2 cellular contexts compared by ENCODE assay signal in the genomic region with DNA sequence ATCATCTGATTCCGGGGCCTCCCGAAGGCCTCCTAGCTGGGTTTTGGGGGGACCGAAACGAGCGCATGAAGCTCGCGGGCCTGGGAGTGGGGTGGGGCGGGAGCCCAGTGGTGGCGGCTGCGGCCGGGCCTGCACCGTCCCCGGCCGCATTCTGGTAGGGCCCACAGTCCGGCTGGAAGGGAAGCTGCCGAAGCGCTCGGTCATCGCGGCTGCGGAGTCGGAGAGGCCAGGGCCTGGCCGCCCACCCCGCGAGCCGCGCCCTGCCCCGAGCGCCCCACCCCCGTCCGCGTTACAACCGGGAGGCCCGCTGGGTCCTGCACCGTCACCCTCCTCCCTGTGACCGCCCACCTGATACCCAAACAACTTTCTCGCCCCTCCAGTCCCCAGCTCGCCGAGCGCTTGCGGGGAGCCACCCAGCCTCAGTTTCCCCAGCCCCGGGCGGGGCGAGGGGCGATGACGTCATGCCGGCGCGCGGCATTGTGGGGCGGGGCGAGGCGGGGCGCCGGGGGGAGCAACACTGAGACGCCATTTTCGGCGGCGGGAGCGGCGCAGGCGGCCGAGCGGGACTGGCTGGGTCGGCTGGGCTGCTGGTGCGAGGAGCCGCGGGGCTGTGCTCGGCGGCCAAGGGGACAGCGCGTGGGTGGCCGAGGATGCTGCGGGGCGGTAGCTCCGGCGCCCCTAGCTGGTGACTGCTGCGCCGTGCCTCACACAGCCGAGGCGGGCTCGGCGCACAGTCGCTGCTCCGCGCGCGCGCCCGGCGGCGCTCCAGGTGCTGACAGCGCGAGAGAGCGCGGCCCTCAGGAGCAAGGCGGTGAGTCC.
A peak's percentile ranks its signal among the peaks of the same experiment; 100 is the strongest.
TF ChIP-seq lines count a peak whose summit lies in the region.

KLC1 (plus strand) TSS at position 528 of the 819 bp plus-strand sequence. CDS start 25,354 bp downstream, outside the sequence.

TF ChIP-seq in HEK293, 187 proteins besides CTCF, POLR2A, EP300 and RAD21 (continued from another document and continues in another):
- TF ChIP-seq, protein P1, sequence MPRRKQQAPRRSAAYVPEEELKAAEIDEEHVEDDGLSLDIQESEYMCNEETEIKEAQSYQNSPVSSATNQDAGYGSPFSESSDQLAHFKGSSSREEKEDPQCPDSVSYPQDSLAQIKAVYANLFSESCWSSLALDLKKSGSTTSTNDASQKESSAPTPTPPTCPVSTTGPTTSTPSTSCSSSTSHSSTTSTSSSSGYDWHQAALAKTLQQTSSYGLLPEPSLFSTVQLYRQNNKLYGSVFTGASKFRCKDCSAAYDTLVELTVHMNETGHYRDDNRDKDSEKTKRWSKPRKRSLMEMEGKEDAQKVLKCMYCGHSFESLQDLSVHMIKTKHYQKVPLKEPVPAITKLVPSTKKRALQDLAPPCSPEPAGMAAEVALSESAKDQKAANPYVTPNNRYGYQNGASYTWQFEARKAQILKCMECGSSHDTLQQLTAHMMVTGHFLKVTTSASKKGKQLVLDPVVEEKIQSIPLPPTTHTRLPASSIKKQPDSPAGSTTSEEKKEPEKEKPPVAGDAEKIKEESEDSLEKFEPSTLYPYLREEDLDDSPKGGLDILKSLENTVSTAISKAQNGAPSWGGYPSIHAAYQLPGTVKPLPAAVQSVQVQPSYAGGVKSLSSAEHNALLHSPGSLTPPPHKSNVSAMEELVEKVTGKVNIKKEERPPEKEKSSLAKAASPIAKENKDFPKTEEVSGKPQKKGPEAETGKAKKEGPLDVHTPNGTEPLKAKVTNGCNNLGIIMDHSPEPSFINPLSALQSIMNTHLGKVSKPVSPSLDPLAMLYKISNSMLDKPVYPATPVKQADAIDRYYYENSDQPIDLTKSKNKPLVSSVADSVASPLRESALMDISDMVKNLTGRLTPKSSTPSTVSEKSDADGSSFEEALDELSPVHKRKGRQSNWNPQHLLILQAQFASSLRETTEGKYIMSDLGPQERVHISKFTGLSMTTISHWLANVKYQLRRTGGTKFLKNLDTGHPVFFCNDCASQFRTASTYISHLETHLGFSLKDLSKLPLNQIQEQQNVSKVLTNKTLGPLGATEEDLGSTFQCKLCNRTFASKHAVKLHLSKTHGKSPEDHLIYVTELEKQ (tag by site-specific recombination; IDR thresholded peaks at IDR 0.05; ENCODE audit: borderline replicate concordance): 0 out of 2 replicates have a peak, but pooled peaks have one; percentile 60
- TF ChIP-seq ZNF19 (tag by site-specific recombination; IDR thresholded peaks at IDR 0.05; ENCODE audit: low read depth): no peak
- TF ChIP-seq ZFHX2 (tag by site-specific recombination; conservative IDR thresholded peaks at IDR 0.05): peak; percentile 86
- peak; percentile 19; the same call in 1 of the 2 replicates for TF ChIP-seq SCRT2 (tag by site-specific recombination; IDR thresholded peaks at IDR 0.05)
- peak; percentile 62 for TF ChIP-seq ZNF423 (tag by site-specific recombination; IDR thresholded peaks at IDR 0.05)
- peak; percentile 65; the same call in 1 of the 2 replicates for TF ChIP-seq ZSCAN18 (tag by site-specific recombination; IDR thresholded peaks at IDR 0.05)
- no peak for TF ChIP-seq ZNF747 (tag by site-specific recombination; IDR thresholded peaks at IDR 0.05)
- TF ChIP-seq SP3 (tag by site-specific recombination; IDR thresholded peaks at IDR 0.05): peak; percentile 92
- TF ChIP-seq RBAK (tag by site-specific recombination; IDR thresholded peaks at IDR 0.05): no peak
- no peak for TF ChIP-seq ZNF433 (tag by site-specific recombination; IDR thresholded peaks at IDR 0.05; ENCODE audit: low read depth)
- TF ChIP-seq, protein P2, sequence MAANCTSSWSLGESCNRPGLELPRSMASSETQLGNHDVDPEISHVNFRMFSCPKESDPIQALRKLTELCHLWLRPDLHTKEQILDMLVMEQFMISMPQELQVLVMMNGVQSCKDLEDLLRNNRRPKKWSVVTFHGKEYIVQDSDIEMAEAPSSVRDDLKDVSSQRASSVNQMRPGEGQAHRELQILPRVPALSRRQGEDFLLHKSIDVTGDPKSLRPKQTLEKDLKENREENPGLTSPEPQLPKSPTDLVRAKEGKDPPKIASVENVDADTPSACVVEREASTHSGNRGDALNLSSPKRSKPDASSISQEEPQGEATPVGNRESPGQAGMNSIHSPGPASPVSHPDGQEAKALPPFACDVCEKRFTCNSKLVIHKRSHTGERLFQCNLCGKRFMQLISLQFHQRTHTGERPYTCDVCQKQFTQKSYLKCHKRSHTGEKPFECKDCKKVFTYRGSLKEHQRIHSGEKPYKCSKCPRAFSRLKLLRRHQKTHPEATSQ (tag by site-specific recombination; IDR thresholded peaks at IDR 0.05): peak; percentile 77; the same call in 1 of the 2 replicates
- peak; percentile 93 for TF ChIP-seq ZXDB (tag by site-specific recombination; IDR thresholded peaks at IDR 0.05)
- no peak for TF ChIP-seq ZNF555 (tag by site-specific recombination; conservative IDR thresholded peaks at IDR 0.05)
- TF ChIP-seq ZNF37A (tag by site-specific recombination; IDR thresholded peaks at IDR 0.05): peak; percentile 42; the same call in 1 of the 2 replicates
- peak; percentile 83 for TF ChIP-seq ZBTB26 (tag by site-specific recombination; optimal IDR thresholded peaks at IDR 0.05)
- TF ChIP-seq KLF1 (tag by site-specific recombination; IDR thresholded peaks at IDR 0.05): peak; percentile 97
- TF ChIP-seq ZNF776 (tag by site-specific recombination; IDR thresholded peaks at IDR 0.05; ENCODE audit: borderline replicate concordance): no peak
- TF ChIP-seq ZBTB21 (tag by site-specific recombination; IDR thresholded peaks at IDR 0.05): peak; percentile 96

TF ChIP-seq in WTC11, 78 proteins besides CTCF, POLR2A, EP300 and RAD21 (continued from another document and continues in another):
- TF ChIP-seq, protein P3, sequence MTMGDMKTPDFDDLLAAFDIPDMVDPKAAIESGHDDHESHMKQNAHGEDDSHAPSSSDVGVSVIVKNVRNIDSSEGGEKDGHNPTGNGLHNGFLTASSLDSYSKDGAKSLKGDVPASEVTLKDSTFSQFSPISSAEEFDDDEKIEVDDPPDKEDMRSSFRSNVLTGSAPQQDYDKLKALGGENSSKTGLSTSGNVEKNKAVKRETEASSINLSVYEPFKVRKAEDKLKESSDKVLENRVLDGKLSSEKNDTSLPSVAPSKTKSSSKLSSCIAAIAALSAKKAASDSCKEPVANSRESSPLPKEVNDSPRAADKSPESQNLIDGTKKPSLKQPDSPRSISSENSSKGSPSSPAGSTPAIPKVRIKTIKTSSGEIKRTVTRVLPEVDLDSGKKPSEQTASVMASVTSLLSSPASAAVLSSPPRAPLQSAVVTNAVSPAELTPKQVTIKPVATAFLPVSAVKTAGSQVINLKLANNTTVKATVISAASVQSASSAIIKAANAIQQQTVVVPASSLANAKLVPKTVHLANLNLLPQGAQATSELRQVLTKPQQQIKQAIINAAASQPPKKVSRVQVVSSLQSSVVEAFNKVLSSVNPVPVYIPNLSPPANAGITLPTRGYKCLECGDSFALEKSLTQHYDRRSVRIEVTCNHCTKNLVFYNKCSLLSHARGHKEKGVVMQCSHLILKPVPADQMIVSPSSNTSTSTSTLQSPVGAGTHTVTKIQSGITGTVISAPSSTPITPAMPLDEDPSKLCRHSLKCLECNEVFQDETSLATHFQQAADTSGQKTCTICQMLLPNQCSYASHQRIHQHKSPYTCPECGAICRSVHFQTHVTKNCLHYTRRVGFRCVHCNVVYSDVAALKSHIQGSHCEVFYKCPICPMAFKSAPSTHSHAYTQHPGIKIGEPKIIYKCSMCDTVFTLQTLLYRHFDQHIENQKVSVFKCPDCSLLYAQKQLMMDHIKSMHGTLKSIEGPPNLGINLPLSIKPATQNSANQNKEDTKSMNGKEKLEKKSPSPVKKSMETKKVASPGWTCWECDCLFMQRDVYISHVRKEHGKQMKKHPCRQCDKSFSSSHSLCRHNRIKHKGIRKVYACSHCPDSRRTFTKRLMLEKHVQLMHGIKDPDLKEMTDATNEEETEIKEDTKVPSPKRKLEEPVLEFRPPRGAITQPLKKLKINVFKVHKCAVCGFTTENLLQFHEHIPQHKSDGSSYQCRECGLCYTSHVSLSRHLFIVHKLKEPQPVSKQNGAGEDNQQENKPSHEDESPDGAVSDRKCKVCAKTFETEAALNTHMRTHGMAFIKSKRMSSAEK (CRISPR knock-in tag; IDR thresholded peaks at IDR 0.05; ENCODE audit: borderline replicate concordance): peak; percentile 93; the same call in 1 of the 2 replicates
- TF ChIP-seq NR1H2 (CRISPR knock-in tag; IDR thresholded peaks at IDR 0.05) (no peak), RORB (CRISPR knock-in tag; IDR thresholded peaks at IDR 0.05) (no peak), ZNF425 (CRISPR knock-in tag; conservative IDR thresholded peaks at IDR 0.05) (no peak), IRF2 (CRISPR knock-in tag; IDR thresholded peaks at IDR 0.05; ENCODE audit: borderline replicate concordance, low read depth) (no peak), MYBL2 (CRISPR knock-in tag; IDR thresholded peaks at IDR 0.05) (peak; percentile 49; the same call in 1 of the 2 replicates), KAT7 (CRISPR knock-in tag; IDR thresholded peaks at IDR 0.05; ENCODE audit: borderline replicate concordance) (0 out of 2 replicates have a peak, but pooled peaks have one; percentile 33), ATF1 (CRISPR knock-in tag; IDR thresholded peaks at IDR 0.05) (peak; percentile 23; the same call in 1 of the 2 replicates), ZNF396 (CRISPR knock-in tag; IDR thresholded peaks at IDR 0.05; ENCODE audit: borderline replicate concordance) (no peak), CREB1 (CRISPR knock-in tag; IDR thresholded peaks at IDR 0.05) (0 out of 2 replicates have a peak, but pooled peaks have one; percentile 19), AR (CRISPR knock-in tag; IDR thresholded peaks at IDR 0.05) (no peak), HMGA2 (CRISPR knock-in tag; IDR thresholded peaks at IDR 0.05) (no peak), ZNF138 (CRISPR knock-in tag; conservative IDR thresholded peaks at IDR 0.05) (no peak)
- TF ChIP-seq, protein P4, sequence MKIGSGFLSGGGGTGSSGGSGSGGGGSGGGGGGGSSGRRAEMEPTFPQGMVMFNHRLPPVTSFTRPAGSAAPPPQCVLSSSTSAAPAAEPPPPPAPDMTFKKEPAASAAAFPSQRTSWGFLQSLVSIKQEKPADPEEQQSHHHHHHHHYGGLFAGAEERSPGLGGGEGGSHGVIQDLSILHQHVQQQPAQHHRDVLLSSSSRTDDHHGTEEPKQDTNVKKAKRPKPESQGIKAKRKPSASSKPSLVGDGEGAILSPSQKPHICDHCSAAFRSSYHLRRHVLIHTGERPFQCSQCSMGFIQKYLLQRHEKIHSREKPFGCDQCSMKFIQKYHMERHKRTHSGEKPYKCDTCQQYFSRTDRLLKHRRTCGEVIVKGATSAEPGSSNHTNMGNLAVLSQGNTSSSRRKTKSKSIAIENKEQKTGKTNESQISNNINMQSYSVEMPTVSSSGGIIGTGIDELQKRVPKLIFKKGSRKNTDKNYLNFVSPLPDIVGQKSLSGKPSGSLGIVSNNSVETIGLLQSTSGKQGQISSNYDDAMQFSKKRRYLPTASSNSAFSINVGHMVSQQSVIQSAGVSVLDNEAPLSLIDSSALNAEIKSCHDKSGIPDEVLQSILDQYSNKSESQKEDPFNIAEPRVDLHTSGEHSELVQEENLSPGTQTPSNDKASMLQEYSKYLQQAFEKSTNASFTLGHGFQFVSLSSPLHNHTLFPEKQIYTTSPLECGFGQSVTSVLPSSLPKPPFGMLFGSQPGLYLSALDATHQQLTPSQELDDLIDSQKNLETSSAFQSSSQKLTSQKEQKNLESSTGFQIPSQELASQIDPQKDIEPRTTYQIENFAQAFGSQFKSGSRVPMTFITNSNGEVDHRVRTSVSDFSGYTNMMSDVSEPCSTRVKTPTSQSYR (CRISPR knock-in tag; IDR thresholded peaks at IDR 0.05): no peak
- TF ChIP-seq, protein P5, sequence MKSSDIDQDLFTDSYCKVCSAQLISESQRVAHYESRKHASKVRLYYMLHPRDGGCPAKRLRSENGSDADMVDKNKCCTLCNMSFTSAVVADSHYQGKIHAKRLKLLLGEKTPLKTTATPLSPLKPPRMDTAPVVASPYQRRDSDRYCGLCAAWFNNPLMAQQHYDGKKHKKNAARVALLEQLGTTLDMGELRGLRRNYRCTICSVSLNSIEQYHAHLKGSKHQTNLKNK (CRISPR knock-in tag; IDR thresholded peaks at IDR 0.05): no peak
- TF ChIP-seq, protein P6, sequence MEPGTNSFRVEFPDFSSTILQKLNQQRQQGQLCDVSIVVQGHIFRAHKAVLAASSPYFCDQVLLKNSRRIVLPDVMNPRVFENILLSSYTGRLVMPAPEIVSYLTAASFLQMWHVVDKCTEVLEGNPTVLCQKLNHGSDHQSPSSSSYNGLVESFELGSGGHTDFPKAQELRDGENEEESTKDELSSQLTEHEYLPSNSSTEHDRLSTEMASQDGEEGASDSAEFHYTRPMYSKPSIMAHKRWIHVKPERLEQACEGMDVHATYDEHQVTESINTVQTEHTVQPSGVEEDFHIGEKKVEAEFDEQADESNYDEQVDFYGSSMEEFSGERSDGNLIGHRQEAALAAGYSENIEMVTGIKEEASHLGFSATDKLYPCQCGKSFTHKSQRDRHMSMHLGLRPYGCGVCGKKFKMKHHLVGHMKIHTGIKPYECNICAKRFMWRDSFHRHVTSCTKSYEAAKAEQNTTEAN (CRISPR knock-in tag; IDR thresholded peaks at IDR 0.05): no peak
